34 cellular contexts compared by ENCODE assay signal in the genomic region with DNA sequence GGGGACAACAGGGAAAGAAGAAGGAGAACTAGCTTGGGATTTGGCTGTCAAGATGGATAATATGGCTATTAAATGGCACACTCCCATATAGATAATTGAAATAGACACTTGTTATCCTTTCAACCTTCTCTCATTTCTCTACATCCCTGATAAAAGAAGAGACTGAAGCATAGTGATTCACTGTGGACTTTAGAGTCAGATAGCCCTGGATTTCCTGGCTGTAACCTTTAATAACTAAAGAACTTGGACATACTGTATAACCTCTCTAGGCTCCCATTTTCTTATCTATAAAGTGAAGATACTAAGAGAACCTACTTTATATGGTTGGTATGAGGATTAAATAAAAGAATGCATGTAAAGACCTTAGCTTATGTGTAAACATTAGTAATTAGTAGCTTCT.
"Had no signal": no experiment of that assay in that cellular context is flagged by ENCODE, and none has a peak within 500 bp of the region (broad histone marks: within the 10 kb centered on the region; RNA-seq: fewer than 3 reads in every experiment).

No MANE protein-coding gene starts in this region.

- DNase-seq: activated CD4-positive, alpha-beta memory T cell treated with anti-CD3 and anti-CD28 coated beads for 36 hours; activated CD4-positive, alpha-beta T cell treated with anti-CD3 and anti-CD28 coated beads for 36 hours; activated CD4-positive, CD25-positive, alpha-beta regulatory T cell; activated CD4-positive, CD25-positive, alpha-beta regulatory T cell treated with anti-CD3 and anti-CD28 coated beads, Interleukin-2, amount 50 U/mL, for 72 hours; activated CD8-positive, alpha-beta memory T cell treated with anti-CD3 and anti-CD28 coated beads, Interleukin-2, amount 10 ng/mL, durations not matched to agents 7 days and 5 days; activated CD8-positive, alpha-beta memory T cell treated with anti-CD3 and anti-CD28 coated beads, Interleukin-2, amount 50 U/mL, for 4 hours; activated CD8-positive, alpha-beta T cell treated with anti-CD3 and anti-CD28 coated beads, Interleukin-2, amount 10 ng/mL, durations not matched to agents 7 days and 5 days; activated effector memory CD4-positive, alpha-beta T cell treated with anti-CD3 and anti-CD28 coated beads, Interleukin-2, amount 50 U/mL, for 16 hours; activated naive CD4-positive, alpha-beta T cell treated with anti-CD3 and anti-CD28 coated beads for 36 hours; activated naive CD8-positive, alpha-beta T cell treated with anti-CD3 and anti-CD28 coated beads for 36 hours; activated naive CD8-positive, alpha-beta T cell treated with anti-CD3 and anti-CD28 coated beads, Interleukin-2, amount 50 U/mL, for 24 hours; activated T-cell treated with anti-CD3 and anti-CD28 coated beads, Interleukin-2, amount 50 U/mL, for 1 hour; activated T-cell treated with anti-CD3 and anti-CD28 coated beads, Interleukin-2, amount 50 U/mL, for 48 hours; adrenal gland; amygdala; aorta; body of pancreas; caudate nucleus; effector CD8-positive, alpha-beta T cell; esophagus squamous epithelium; foreskin melanocyte; T-helper 1 cell; T-helper 17 cell; T1000; WERI-Rb-1 had no signal

- FAIRE-seq: colon, endometrium, endothelial cell of umbilical vein had no signal

- H3K9me3 Mint-ChIP-seq: activated CD4-positive, alpha-beta memory T cell treated with anti-CD3 and anti-CD28 coated beads for 36 hours; activated CD4-positive, alpha-beta T cell treated with anti-CD3 and anti-CD28 coated beads, Interleukin-2, amount 10 ng/mL, durations not matched to agents 24 days and 14 days; activated naive CD4-positive, alpha-beta T cell treated with anti-CD3 and anti-CD28 coated beads for 36 hours; activated naive CD4-positive, alpha-beta T cell treated with anti-CD3 and anti-CD28 coated beads, Interleukin-2, amount 50 U/mL, for 24 hours; activated naive CD8-positive, alpha-beta T cell treated with anti-CD3 and anti-CD28 coated beads for 36 hours; activated naive CD8-positive, alpha-beta T cell treated with anti-CD3 and anti-CD28 coated beads, Interleukin-2, amount 50 U/mL, for 24 hours; activated T-helper 1 cell treated with anti-CD3 and anti-CD28 coated beads, Interleukin-12 subunit alpha, Interleukin-12 subunit beta, Interleukin-2, Interleukin-4 antibody, amounts not matched to agents 30 ng/mL and 10 ng/mL and 1 ng/mL, durations not matched to agents 14 hours and 24 hours and 36 hours; activated T-helper 2 cell treated with anti-CD3 and anti-CD28 coated beads, Interferon-gamma antibody, Interleukin-2, Interleukin-4, amounts not matched to agents 10 μg/mL and 5 μg/mL and 100 μg/mL, durations not matched to agents 14 hours and 24 hours and 36 hours; T-helper 2 cell treated with Interferon-gamma antibody and Interleukin-4, amounts not matched to agents 5 μg/mL and 100 μg/mL, for 36 hours had no signal

- H3K4me3 ChIP-seq: adrenal gland, body of pancreas, esophagus squamous epithelium, gastroesophageal sphincter had no signal

- H3K4me3 Mint-ChIP-seq: activated CD4-positive, alpha-beta memory T cell treated with anti-CD3 and anti-CD28 coated beads for 36 hours; activated CD4-positive, alpha-beta T cell treated with anti-CD3 and anti-CD28 coated beads for 36 hours; activated CD4-positive, alpha-beta T cell treated with anti-CD3 and anti-CD28 coated beads, Interleukin-2, amount 10 ng/mL, durations not matched to agents 24 days and 14 days; activated CD8-positive, alpha-beta memory T cell treated with anti-CD3 and anti-CD28 coated beads, Interleukin-2, amount 10 ng/mL, durations not matched to agents 7 days and 5 days; activated CD8-positive, alpha-beta T cell treated with anti-CD3 and anti-CD28 coated beads, Interleukin-2, amount 10 ng/mL, durations not matched to agents 7 days and 5 days; activated naive CD4-positive, alpha-beta T cell treated with anti-CD3 and anti-CD28 coated beads for 36 hours; activated naive CD4-positive, alpha-beta T cell treated with anti-CD3 and anti-CD28 coated beads, Interleukin-2, amount 50 U/mL, for 24 hours; activated naive CD8-positive, alpha-beta T cell treated with anti-CD3 and anti-CD28 coated beads for 36 hours; activated naive CD8-positive, alpha-beta T cell treated with anti-CD3 and anti-CD28 coated beads, Interleukin-2, amount 50 U/mL, for 24 hours; activated T-helper 1 cell treated with anti-CD3 and anti-CD28 coated beads, Interleukin-12 subunit alpha, Interleukin-12 subunit beta, Interleukin-2, Interleukin-4 antibody, amounts not matched to agents 30 ng/mL and 10 ng/mL and 1 ng/mL, durations not matched to agents 14 hours and 24 hours and 36 hours; T-helper 17 cell; T-helper 2 cell treated with Interferon-gamma antibody and Interleukin-4, amounts not matched to agents 5 μg/mL and 100 μg/mL, for 36 hours had no signal

- H3K4me1 ChIP-seq: body of pancreas, esophagus squamous epithelium, gastroesophageal sphincter had no signal

- H3K36me3 ChIP-seq: adrenal gland, WERI-Rb-1 had no signal

- H3K36me3 Mint-ChIP-seq: activated CD4-positive, alpha-beta memory T cell treated with anti-CD3 and anti-CD28 coated beads for 36 hours; activated CD8-positive, alpha-beta memory T cell treated with anti-CD3 and anti-CD28 coated beads, Interleukin-2, amount 10 ng/mL, durations not matched to agents 7 days and 5 days had no signal

- H3K27me3 ChIP-seq: adrenal gland, body of pancreas, esophagus squamous epithelium, gastroesophageal sphincter had no signal

- H3K27me3 Mint-ChIP-seq: activated CD4-positive, alpha-beta memory T cell treated with anti-CD3 and anti-CD28 coated beads for 36 hours; activated CD4-positive, alpha-beta T cell treated with anti-CD3 and anti-CD28 coated beads for 36 hours; activated CD4-positive, alpha-beta T cell treated with anti-CD3 and anti-CD28 coated beads, Interleukin-2, amount 10 ng/mL, durations not matched to agents 24 days and 14 days; activated CD8-positive, alpha-beta memory T cell treated with anti-CD3 and anti-CD28 coated beads, Interleukin-2, amount 10 ng/mL, durations not matched to agents 7 days and 5 days; activated naive CD4-positive, alpha-beta T cell treated with anti-CD3 and anti-CD28 coated beads, Interleukin-2, amount 50 U/mL, for 24 hours; activated naive CD8-positive, alpha-beta T cell treated with anti-CD3 and anti-CD28 coated beads for 36 hours; activated naive CD8-positive, alpha-beta T cell treated with anti-CD3 and anti-CD28 coated beads, Interleukin-2, amount 50 U/mL, for 24 hours; T-helper 17 cell had no signal

- H3K27ac ChIP-seq: adrenal gland, body of pancreas, esophagus squamous epithelium, gastroesophageal sphincter, WERI-Rb-1 had no signal

- H3K27ac Mint-ChIP-seq: activated CD4-positive, alpha-beta memory T cell treated with anti-CD3 and anti-CD28 coated beads for 36 hours; activated CD4-positive, alpha-beta T cell treated with anti-CD3 and anti-CD28 coated beads for 36 hours; activated CD4-positive, alpha-beta T cell treated with anti-CD3 and anti-CD28 coated beads, Interleukin-2, amount 10 ng/mL, durations not matched to agents 24 days and 14 days; activated CD8-positive, alpha-beta memory T cell treated with anti-CD3 and anti-CD28 coated beads, Interleukin-2, amount 10 ng/mL, durations not matched to agents 7 days and 5 days; activated CD8-positive, alpha-beta T cell treated with anti-CD3 and anti-CD28 coated beads, Interleukin-2, amount 10 ng/mL, durations not matched to agents 7 days and 5 days; activated naive CD4-positive, alpha-beta T cell treated with anti-CD3 and anti-CD28 coated beads for 36 hours; activated naive CD4-positive, alpha-beta T cell treated with anti-CD3 and anti-CD28 coated beads, Interleukin-2, amount 50 U/mL, for 24 hours; activated naive CD8-positive, alpha-beta T cell treated with anti-CD3 and anti-CD28 coated beads for 36 hours; activated naive CD8-positive, alpha-beta T cell treated with anti-CD3 and anti-CD28 coated beads, Interleukin-2, amount 50 U/mL, for 24 hours; activated T-helper 1 cell treated with anti-CD3 and anti-CD28 coated beads, Interleukin-12 subunit alpha, Interleukin-12 subunit beta, Interleukin-2, Interleukin-4 antibody, amounts not matched to agents 30 ng/mL and 10 ng/mL and 1 ng/mL, durations not matched to agents 14 hours and 24 hours and 36 hours; activated T-helper 2 cell treated with anti-CD3 and anti-CD28 coated beads, Interferon-gamma antibody, Interleukin-2, Interleukin-4, amounts not matched to agents 10 μg/mL and 5 μg/mL and 100 μg/mL, durations not matched to agents 14 hours and 24 hours and 36 hours; T-helper 17 cell; T-helper 2 cell treated with Interferon-gamma antibody and Interleukin-4, amounts not matched to agents 5 μg/mL and 100 μg/mL, for 36 hours had no signal

- ATAC-seq: activated CD4-positive, alpha-beta T cell treated with anti-CD3 and anti-CD28 coated beads for 36 hours; activated CD8-positive, alpha-beta memory T cell treated with anti-CD3 and anti-CD28 coated beads, Interleukin-2, amount 10 ng/mL, durations not matched to agents 7 days and 5 days; activated CD8-positive, alpha-beta T cell treated with anti-CD3 and anti-CD28 coated beads, Interleukin-2, amount 10 ng/mL, durations not matched to agents 7 days and 5 days; activated naive CD8-positive, alpha-beta T cell treated with anti-CD3 and anti-CD28 coated beads, Interleukin-2, amount 50 U/mL, for 24 hours; body of pancreas; gastroesophageal sphincter; T-helper 17 cell had no signal

- H3K9me3 ChIP-seq: adrenal gland, body of pancreas, esophagus squamous epithelium, gastroesophageal sphincter had no signal
